14 cellular contexts compared by ENCODE assay signal in the genomic region with DNA sequence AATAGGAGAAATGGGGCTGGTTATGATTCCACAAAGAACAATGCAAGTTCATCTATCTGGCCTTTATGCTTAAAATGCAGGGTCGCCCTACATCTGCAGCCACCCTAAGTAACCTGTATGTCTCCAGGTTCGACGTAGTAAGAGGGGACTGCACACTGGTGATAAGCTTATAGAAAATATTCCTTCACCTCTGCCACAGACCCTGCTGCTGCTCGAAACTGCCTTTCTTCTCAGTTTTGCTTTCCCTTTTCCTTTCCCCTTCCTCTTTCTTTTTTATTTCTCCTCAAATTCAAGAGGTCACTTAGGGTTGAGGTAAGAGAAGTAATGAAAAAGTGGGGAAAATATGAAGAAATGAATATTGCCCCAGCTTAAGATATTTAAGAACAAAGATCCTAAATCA.
DNase-seq lines count a peak whose midpoint lies in the region; ATAC-seq and TF ChIP-seq lines count a peak whose summit lies in the region.
"Had no signal": no experiment of that assay in that cellular context is flagged by ENCODE, and none has a peak within 500 bp of the region (broad histone marks: within the 10 kb centered on the region; RNA-seq: fewer than 3 reads in every experiment).

No MANE protein-coding gene starts in this region.

- H3K4me2 ChIP-seq in OCI-LY3 (ENCODE audit: low read length): peak overlapping the region; percentile 68

- H3K9me3 ChIP-seq in OCI-LY3 (ENCODE audit: insufficient read depth, low read length) (no peaks in the 10 kb centered on the region), prostate gland (no peaks in the 10 kb centered on the region)

- H2AFZ ChIP-seq in OCI-LY3 (ENCODE audit: low read depth, low read length): peak overlapping the region; percentile 16; the same call in 1 of the 2 replicates

- H3K27ac ChIP-seq in OCI-LY3 (ENCODE audit: low read length) (no peak overlapping the region), prostate gland (no peak overlapping the region)

- ATAC-seq in GM18868 (IDR thresholded peaks at IDR 0.05; ENCODE audit: unreplicated experiment) (peak; percentile 59), GM21447 (IDR thresholded peaks at IDR 0.05; ENCODE audit: unreplicated experiment) (peak; percentile 75), HG03066 (IDR thresholded peaks at IDR 0.05; ENCODE audit: low read depth, unreplicated experiment) (peak; percentile 68), GM19467 (IDR thresholded peaks at IDR 0.05; ENCODE audit: unreplicated experiment) (no peak)
- ATAC-seq: activated naive CD4-positive, alpha-beta T cell treated with anti-CD3 and anti-CD28 coated beads, Interleukin-2, amount 50 U/mL, for 72 hours; stimulated activated naive CD8-positive, alpha-beta T cell treated with anti-CD3 and anti-CD28 coated beads, Interleukin-15, amount 100 ng/mL, for 72 hours had no signal

- DNase-seq in prostate gland (ENCODE audit: low spot score) (no peak), NCI-H146 (lab: John Stamatoyannopoulos, UW) (no peak), Kasumi-1 (lab: John Stamatoyannopoulos, UW) (no peak)
- DNase-seq: activated CD4-positive, alpha-beta memory T cell treated with anti-CD3 and anti-CD28 coated beads for 36 hours; CD4-positive, CD25-positive, alpha-beta regulatory T cell; NCI-H1436; stimulated activated CD4-positive, alpha-beta T cell treated with anti-CD3 and anti-CD28 coated beads, Interleukin-2, amount 100 ng/mL, for 24 hours; stimulated activated naive CD8-positive, alpha-beta T cell treated with anti-CD3 and anti-CD28 coated beads, Interleukin-15, amount 100 ng/mL, for 72 hours had no signal

- WGBS in prostate gland: 95% methylated on average over 4 of the region's 4 CpGs

- peak overlapping the region; percentile 4 for H3K9ac ChIP-seq in OCI-LY3 (ENCODE audit: low read length)

- H3K79me2 ChIP-seq in OCI-LY3 (ENCODE audit: low read length): no peaks in the 10 kb centered on the region

- H3K27me3 ChIP-seq in OCI-LY3 (ENCODE audit: low read depth, low read length) (0 out of 2 replicates have a peak, but pooled peaks cover 5% of the 10 kb centered on the region), prostate gland (replicated peaks; ENCODE audit: insufficient read depth) (no peaks in the 10 kb centered on the region)

- H3K4me1 ChIP-seq in OCI-LY3 (ENCODE audit: low read length) (peaks cover 22% of the 10 kb centered on the region), prostate gland (replicated peaks) (no peaks in the 10 kb centered on the region)

- no peaks in the 10 kb centered on the region for H4K20me1 ChIP-seq in OCI-LY3 (ENCODE audit: insufficient read depth, low read length)

- H3K36me3 ChIP-seq in OCI-LY3 (replicated peaks; ENCODE audit: low read depth, low read length) (no peaks in the 10 kb centered on the region), prostate gland (no peaks in the 10 kb centered on the region)

- intact Hi-C loops in prostate gland (cut with DNase I): no loop called here

- TF ChIP-seq POLR2A in prostate gland (IDR thresholded peaks at IDR 0.05): no peak

- peak overlapping the region; percentile 42 for H3K4me3 ChIP-seq in OCI-LY3 (ENCODE audit: low read length)
- H3K4me3 ChIP-seq in prostate gland: no peak overlapping the region

- TF ChIP-seq CTCF in OCI-LY3 (IDR thresholded peaks at IDR 0.05; ENCODE audit: low read depth, low read length): no peak
- TF ChIP-seq CTCF in prostate gland (IDR thresholded peaks at IDR 0.05): no peak
